8 cellular contexts compared by ENCODE assay signal in the genomic region with DNA sequence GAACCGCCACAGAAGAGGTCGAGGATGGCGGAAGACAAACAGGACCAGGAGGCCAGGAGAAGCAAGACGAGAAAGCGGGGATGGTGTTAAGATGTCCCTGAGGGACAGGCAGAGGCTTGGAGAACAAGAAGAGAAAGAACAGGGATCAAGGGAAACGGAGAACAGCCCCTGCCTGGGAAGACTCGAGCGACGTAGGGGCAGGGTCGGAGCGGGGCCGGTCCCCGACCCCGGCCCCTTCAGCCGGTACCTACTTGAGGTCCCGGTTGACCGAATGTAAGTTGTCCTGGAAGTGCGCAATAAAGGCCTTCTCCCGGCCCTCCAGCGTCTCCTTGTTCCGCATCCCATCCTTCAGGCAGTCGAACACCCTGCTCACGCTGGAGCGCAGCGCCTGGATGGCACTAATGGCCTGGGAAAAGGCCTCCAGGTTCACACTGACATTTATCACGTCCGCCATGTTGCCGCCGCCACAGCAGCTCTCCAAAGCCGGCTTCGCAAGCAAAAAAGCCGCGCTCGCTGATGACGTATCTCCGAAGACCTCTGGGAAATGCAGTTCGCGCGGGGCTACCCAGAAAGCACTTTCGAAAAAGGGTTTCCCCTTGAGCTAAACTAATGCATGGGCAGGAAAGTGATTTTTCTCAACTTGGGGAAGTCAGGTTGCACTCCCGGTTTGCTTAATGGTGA. TPM values are rescaled to one million over a fixed set of nuclear protein-coding genes. Genes with fewer than 3 reads are reported as not detected.
DNase-seq lines count a peak whose midpoint lies in the region; ATAC-seq, FAIRE-seq and TF ChIP-seq lines count a peak whose summit lies in the region.

Gene MED27 (minus strand): TSS at position 477 of the 681 bp plus-strand sequence. CDS start 23 bp downstream, at position 454.

- peaks cover 4% of the 10 kb centered on the region; the same call in 1 of the 2 replicates for H3K36me3 ChIP-seq in KMS-11 (ENCODE audit: insufficient read depth)
- no peaks in the 10 kb centered on the region; the same call in 1 of the 2 replicates for H3K36me3 ChIP-seq in Panc1 (ENCODE audit: control insufficient read depth, insufficient read depth, low read length)
- H3K36me3 ChIP-seq in esophagus muscularis mucosa = peaks cover 3 to 26% (median 15%) of the 10 kb centered on the region in 4 donors
- H3K36me3 ChIP-seq in muscle layer of duodenum (ENCODE audit: control insufficient read depth in 1 of 2, insufficient read depth in 2 of 2, low read length in 2 of 2) = peaks cover 6 to 20% of the 10 kb centered on the region in 2 donors

- no peaks in the 10 kb centered on the region for H4K20me1 ChIP-seq in KMS-11 (ENCODE audit: insufficient read depth)

- H3K9me3 ChIP-seq in Panc1 (ENCODE audit: control insufficient read depth, insufficient read depth, low read depth, low read length) (no peaks in the 10 kb centered on the region), esophagus muscularis mucosa (no peaks in the 10 kb centered on the region), muscle layer of duodenum (ENCODE audit: control insufficient read depth in 1 of 2, low read length in 2 of 2) (no peaks in the 10 kb centered on the region)

- CTCF ChIA-PET in Panc1 (lab: Charles Lee) = no interaction called here

- intact Hi-C loops in Panc1 (cut with micrococcal nuclease; ENCODE audit: unreplicated experiment) = no loop called here
- intact Hi-C loops in esophagus muscularis mucosa (cut with DNase I) = loop anchor here (10.0 kb wide), 1 partner anchor 155 kb away; no protein-coding TSS in a partner anchor

- no peak within 1 kb of the TSS for H3K4me3 ChIP-seq in KMS-11 (IDR thresholded peaks at IDR 0.05; ENCODE audit: insufficient read depth, low read depth, low read length)
- peak within 1 kb of the TSS; percentile 93 to 96 for H3K4me3 ChIP-seq in Panc1 (ENCODE audit: low read depth in 2 of 2, low read length in 2 of 2)
- H3K4me3 ChIP-seq in esophagus muscularis mucosa = peak within 1 kb of the TSS; percentile 75 to 87 (median 82)
- peak within 1 kb of the TSS; percentile 78 to 97 for H3K4me3 ChIP-seq in muscle layer of duodenum (ENCODE audit: low read depth in 1 of 2, low read length in 2 of 2)

- no peaks in the 10 kb centered on the region for H3K27me3 ChIP-seq in KMS-11 (ENCODE audit: insufficient read depth, low read depth)
- H3K27me3 ChIP-seq in Panc1 (ENCODE audit: control insufficient read depth, insufficient read depth, low read length) = no peaks in the 10 kb centered on the region
- peaks cover 0 to 7% (median 0%) of the 10 kb centered on the region in 4 donors for H3K27me3 ChIP-seq in esophagus muscularis mucosa
- H3K27me3 ChIP-seq in muscle layer of duodenum (ENCODE audit: low read depth, low read length) = no peaks in the 10 kb centered on the region

- no peak for FAIRE-seq in D721Med (lab: Jason Lieb, UNC)

- DNase-seq in D721Med (ENCODE audit: insufficient read length, low spot score) (peak; percentile 46), Panc1 (ENCODE audit: low read depth, low spot score) (no peak), esophagus muscularis mucosa (ENCODE audit: extremely low spot score) (peak; percentile 97)
- DNase-seq in activated T-cell treated with anti-CD3 and anti-CD28 coated beads, Interleukin-2, amount 50 U/mL, for 4 hours = peak; percentile 91
- peak; percentile 91 for DNase-seq in stimulated activated CD8-positive, alpha-beta memory T cell treated with anti-CD3 and anti-CD28 coated beads, Interleukin-7, amount 100 ng/mL, for 24 hours (ENCODE audit: low read depth)

- H3K27me3 Mint-ChIP-seq in activated T-cell treated with anti-CD3 and anti-CD28 coated beads, Interleukin-2, amount 50 U/mL, for 4 hours (ENCODE audit: low read depth) = peaks cover 2% of the 10 kb centered on the region

- H3K27ac ChIP-seq in KMS-11 (peak within 1 kb of the TSS; percentile 20; the same call in 1 of the 2 replicates), Panc1 (ENCODE audit: low read length) (peak within 1 kb of the TSS; percentile 81), esophagus muscularis mucosa (replicated peaks in 1 of 4) (peak within 1 kb of the TSS; percentile 73 to 81 (median 77)), muscle layer of duodenum (ENCODE audit: low read length) (peak within 1 kb of the TSS; percentile 76)

- H3K4me2 ChIP-seq in KMS-11 = peak within 1 kb of the TSS; percentile 98

- peaks cover 45% of the 10 kb centered on the region for H3K4me1 Mint-ChIP-seq in activated T-cell treated with anti-CD3 and anti-CD28 coated beads, Interleukin-2, amount 50 U/mL, for 4 hours (ENCODE audit: low read depth)

- TF ChIP-seq CTCF in D721Med (IDR thresholded peaks at IDR 0.05; ENCODE audit: insufficient read depth, missing control alignments) (no peak), KMS-11 (conservative IDR thresholded peaks at IDR 0.05; ENCODE audit: low read depth, low read length) (no peak), Panc1 (IDR thresholded peaks at IDR 0.05) (no peak), esophagus muscularis mucosa (IDR thresholded peaks at IDR 0.05) (peak in 1 of 3 experiments; percentile 9)

- H3K4me3 Mint-ChIP-seq in activated T-cell treated with anti-CD3 and anti-CD28 coated beads, Interleukin-2, amount 50 U/mL, for 4 hours = peak within 1 kb of the TSS; percentile 99

- WGBS in esophagus muscularis mucosa = under 1% methylated on average over 33 of the region's 41 CpGs

- H3K9ac ChIP-seq in KMS-11 = peak within 1 kb of the TSS; percentile 75

- POLR2A ChIA-PET in Panc1 (lab: Charles Lee) = interaction anchor here (0.7 kb wide), 1 partner anchor 104 kb away, joined by 7 read pairs; no protein-coding TSS in a partner anchor

- no peaks in the 10 kb centered on the region for H3K9me3 Mint-ChIP-seq in activated T-cell treated with anti-CD3 and anti-CD28 coated beads, Interleukin-2, amount 50 U/mL, for 4 hours

- peaks cover 24% of the 10 kb centered on the region; the same call in 1 of the 2 replicates for H3K79me2 ChIP-seq in KMS-11 (ENCODE audit: insufficient read depth, low read depth)

- in situ Hi-C loops in Panc1 (cut with HindIII; ENCODE audit: low pct_unique_long_range_greater_than_20kb, low sequenced_read_pairs) = no loop called here

- peaks cover 23% of the 10 kb centered on the region for H3K36me3 Mint-ChIP-seq in activated T-cell treated with anti-CD3 and anti-CD28 coated beads, Interleukin-2, amount 50 U/mL, for 4 hours (ENCODE audit: insufficient read depth)

- BruUV-seq in Panc1 (replicated peaks; lab: Mats Ljungman, UMichigan) = no TSS peak

- TF ChIP-seq EP300 in esophagus muscularis mucosa (IDR thresholded peaks at IDR 0.05) = no peak

- ATAC-seq in GM21529 (IDR thresholded peaks at IDR 0.05; ENCODE audit: unreplicated experiment) = peak; percentile 87
- ATAC-seq in Panc1 = peak; percentile 97
- ATAC-seq in activated T-cell treated with anti-CD3 and anti-CD28 coated beads, Interleukin-2, amount 50 U/mL, for 4 hours = peak; percentile 98

- TF ChIP-seq POLR2A in esophagus muscularis mucosa (IDR thresholded peaks at IDR 0.05; ENCODE audit: low read depth) = no peak

- H3K4me1 ChIP-seq in KMS-11 (ENCODE audit: low read depth, poor library complexity, severe bottlenecking) = peaks cover 19% of the 10 kb centered on the region
- peaks cover 13% of the 10 kb centered on the region for H3K4me1 ChIP-seq in Panc1 (ENCODE audit: control insufficient read depth, insufficient read depth, low read length)
- H3K4me1 ChIP-seq in esophagus muscularis mucosa = peaks cover 18 to 52% (median 49%) of the 10 kb centered on the region in 4 donors
- peaks cover 11 to 19% of the 10 kb centered on the region in 2 donors for H3K4me1 ChIP-seq in muscle layer of duodenum (ENCODE audit: control insufficient read depth in 1 of 2, insufficient read depth in 2 of 2, low read length in 2 of 2)

- peak within 1 kb of the TSS; percentile 50 for H2AFZ ChIP-seq in KMS-11 (ENCODE audit: low read depth)

RNA-seq across cellular contexts. Expression of gene MED27, which starts in this region (rescaled TPM):
- total RNA-seq in Panc1 (2021; ENCODE audit: unreplicated experiment) = 24.4 TPM
- polyA plus RNA-seq in Panc1 (2012; ENCODE audit: insufficient read length) = 23.7 TPM
- 10 to 100 TPM; 43.6 to 47.8 (median 46.1) TPM for total RNA-seq in activated T-cell treated with anti-CD3 and anti-CD28 coated beads, Interleukin-2, amount 50 U/mL, for 4 hours
- 10 to 100 TPM; 12.9 to 21.8 (median 20.0) TPM for total RNA-seq in esophagus muscularis mucosa

Comparison
In these comparisons a context has a peak if more than half of its experiments do, and no peak if none do; other contexts are left out.
1. H3K27ac ChIP-seq: peak in every context shown above with its lines; median percentile 81 in Panc1; 77 in esophagus muscularis mucosa; 76 in muscle layer of duodenum; 20 in KMS-11.